In the genomic region with DNA sequence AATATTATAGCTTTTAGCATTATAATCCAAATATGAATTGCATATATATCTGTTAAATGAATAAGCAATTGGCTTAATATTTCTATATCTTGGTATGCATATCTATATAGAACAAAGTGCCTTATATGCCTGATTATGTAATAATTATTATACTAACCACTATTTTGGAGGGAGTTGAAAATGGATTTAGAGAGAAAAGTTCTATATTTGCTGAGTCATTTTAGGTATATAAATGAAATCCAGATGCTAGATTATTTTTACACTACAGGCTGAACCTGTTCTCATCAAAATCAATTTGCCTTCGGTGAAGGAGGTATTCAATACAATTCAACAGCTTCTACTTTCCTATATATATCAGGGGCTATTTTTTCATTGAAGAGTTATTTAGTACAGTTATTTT, we compare ENCODE assay signal across 27 cellular contexts.
"Had no signal": no experiment of that assay in that cellular context is flagged by ENCODE, and none has a peak within 500 bp of the region (broad histone marks: within the 10 kb centered on the region; RNA-seq: fewer than 3 reads in every experiment).

No MANE protein-coding gene starts in this region.

- H3K27me3 ChIP-seq: ascending aorta, esophagus squamous epithelium had no signal

- H3K9me3 ChIP-seq: ascending aorta, esophagus squamous epithelium had no signal

- H3K27ac ChIP-seq: ascending aorta, epithelial cell of prostate, esophagus squamous epithelium had no signal

- DNase-seq: activated CD4-positive, alpha-beta memory T cell treated with anti-CD3 and anti-CD28 coated beads for 36 hours; activated CD4-positive, alpha-beta T cell treated with anti-CD3 and anti-CD28 coated beads for 36 hours; activated CD4-positive, alpha-beta T cell treated with anti-CD3 and anti-CD28 coated beads, Interleukin-2, amount 10 ng/mL, durations not matched to agents 24 days and 14 days; activated CD4-positive, CD25-positive, alpha-beta regulatory T cell; activated CD4-positive, CD25-positive, alpha-beta regulatory T cell treated with anti-CD3 and anti-CD28 coated beads, Interleukin-2, amount 50 U/mL, for 72 hours; activated CD8-positive, alpha-beta memory T cell treated with anti-CD3 and anti-CD28 coated beads, Interleukin-2, amount 10 ng/mL, durations not matched to agents 7 days and 5 days; activated CD8-positive, alpha-beta memory T cell treated with anti-CD3 and anti-CD28 coated beads, Interleukin-2, amount 50 U/mL, for 4 hours; activated CD8-positive, alpha-beta T cell treated with anti-CD3 and anti-CD28 coated beads, Interleukin-2, amount 10 ng/mL, durations not matched to agents 7 days and 5 days; activated effector memory CD4-positive, alpha-beta T cell treated with anti-CD3 and anti-CD28 coated beads, Interleukin-2, amount 50 U/mL, for 16 hours; activated naive CD4-positive, alpha-beta T cell treated with anti-CD3 and anti-CD28 coated beads for 36 hours; activated naive CD8-positive, alpha-beta T cell treated with anti-CD3 and anti-CD28 coated beads for 36 hours; activated naive CD8-positive, alpha-beta T cell treated with anti-CD3 and anti-CD28 coated beads, Interleukin-2, amount 50 U/mL, for 24 hours; activated T-cell treated with anti-CD3 and anti-CD28 coated beads, Interleukin-2, amount 50 U/mL, for 1 hour; activated T-cell treated with anti-CD3 and anti-CD28 coated beads, Interleukin-2, amount 50 U/mL, for 48 hours; cortex of kidney; dermis blood vessel endothelial cell; effector CD4-positive, alpha-beta T cell; esophagus squamous epithelium; foreskin melanocyte; head of caudate nucleus; T-helper 2 cell had no signal

- H3K4me1 ChIP-seq: ascending aorta, esophagus squamous epithelium had no signal

- H3K36me3 ChIP-seq: ascending aorta, esophagus squamous epithelium had no signal

- FAIRE-seq: bronchial epithelial cell, colon, endometrium, endothelial cell of umbilical vein had no signal

- H3K4me3 ChIP-seq: ascending aorta, esophagus squamous epithelium had no signal

- ATAC-seq: activated CD4-positive, alpha-beta T cell treated with anti-CD3 and anti-CD28 coated beads for 36 hours; activated CD8-positive, alpha-beta memory T cell treated with anti-CD3 and anti-CD28 coated beads, Interleukin-2, amount 10 ng/mL, durations not matched to agents 7 days and 5 days; activated CD8-positive, alpha-beta T cell treated with anti-CD3 and anti-CD28 coated beads, Interleukin-2, amount 10 ng/mL, durations not matched to agents 7 days and 5 days; activated naive CD8-positive, alpha-beta T cell treated with anti-CD3 and anti-CD28 coated beads, Interleukin-2, amount 50 U/mL, for 24 hours had no signal
